Comparison of ENCODE assay signal across 10 cellular contexts in the genomic region with DNA sequence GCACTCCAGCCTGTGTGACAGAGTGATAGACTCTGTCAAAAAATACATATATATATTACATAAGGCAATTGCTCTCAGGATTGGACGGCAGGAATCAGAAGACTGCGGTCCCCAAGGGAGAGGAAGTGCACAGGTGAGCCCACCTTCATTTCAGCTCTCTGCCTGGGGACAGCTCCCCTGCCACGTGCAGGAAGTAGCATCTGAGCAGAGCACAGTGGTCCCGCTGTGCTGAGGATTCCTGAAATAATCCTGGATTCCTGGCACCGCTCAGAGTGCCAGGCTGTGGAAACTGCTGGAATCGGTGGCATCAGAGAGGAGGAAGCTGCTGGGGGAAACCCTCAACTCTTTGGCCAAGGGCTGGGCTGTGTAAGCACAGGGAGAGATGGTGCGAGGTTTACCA. TPM values are rescaled to one million over a fixed set of nuclear protein-coding genes. Genes with fewer than 3 reads are reported as not detected.
"Had no signal": no experiment of that assay in that cellular context is flagged by ENCODE, and none has a peak within 500 bp of the region (broad histone marks: within the 10 kb centered on the region; RNA-seq: fewer than 3 reads in every experiment).

No MANE protein-coding gene starts in this region.

- H3K9me3 Mint-ChIP-seq: memory B cell had no signal

- H3K9me3 ChIP-seq: heart left ventricle, left ventricle myocardium inferior, ovary, tibial artery, vagina had no signal

- H3K27me3 Mint-ChIP-seq: memory B cell had no signal

- H3K4me3 Mint-ChIP-seq: memory B cell had no signal

- ATAC-seq: heart left ventricle had no signal

- DNase-seq: heart left ventricle; islet precursor cell; left ventricle myocardium inferior; ovary; SHP77 treated with DMSO at 0.1 percent for 48 hours; stimulated activated CD4-positive, alpha-beta T cell treated with anti-CD3 and anti-CD28 coated beads, Interleukin-4, amount 100 ng/mL, for 4 hours; tibial artery had no signal

- H3K27me3 ChIP-seq: heart left ventricle, ovary, tibial artery, vagina had no signal

- H3K27ac ChIP-seq: heart left ventricle, left ventricle myocardium inferior, ovary, tibial artery, vagina had no signal

RNA-seq across cellular contexts. Expression of gene NFATC2, which starts 27.7 kb away (rescaled TPM):
- polyA plus RNA-seq: neural cell had no signal
